Comparison of ENCODE assay signal across 8 cellular contexts in the genomic region with DNA sequence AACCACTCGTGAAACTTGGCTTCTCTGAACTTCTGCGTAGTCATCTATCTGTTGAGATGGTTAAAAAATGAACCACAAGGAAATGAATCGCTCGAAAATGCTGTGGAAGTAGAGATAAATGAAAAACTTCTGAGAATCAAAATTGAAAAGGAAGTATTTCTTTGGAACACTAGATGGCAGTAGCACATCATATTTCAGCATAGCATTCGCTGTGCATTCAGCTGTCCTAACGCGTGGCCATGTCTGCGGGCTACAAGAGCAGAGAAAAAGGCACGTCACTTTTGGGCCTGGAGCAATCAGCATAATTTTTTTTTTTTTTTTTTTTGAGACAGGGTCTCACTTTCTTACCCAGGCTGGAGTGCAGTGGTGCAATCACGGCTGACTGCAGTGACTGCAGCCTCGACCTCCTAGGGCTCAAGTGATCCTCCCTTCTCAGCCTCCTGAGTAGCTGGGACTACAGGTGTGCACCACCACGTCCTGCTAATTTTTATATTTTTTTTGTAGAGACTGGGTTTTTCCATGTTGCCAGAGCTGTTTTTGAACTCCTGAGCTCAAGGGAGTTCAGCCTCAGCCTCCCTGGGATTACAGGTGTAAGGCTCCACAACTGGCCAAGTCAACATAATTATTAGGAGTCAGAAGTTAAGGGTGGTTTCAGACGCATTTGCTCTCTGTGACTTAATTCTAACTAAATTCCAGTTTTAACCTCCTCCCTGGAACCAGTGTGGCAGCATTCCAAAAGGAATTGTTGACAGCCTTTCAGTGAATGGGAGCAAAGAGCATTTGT. TPM values are rescaled to one million over a fixed set of nuclear protein-coding genes. Genes with fewer than 3 reads are reported as not detected.
DNase-seq lines count a peak whose midpoint lies in the region; ATAC-seq, FAIRE-seq and TF ChIP-seq lines count a peak whose summit lies in the region.

No MANE protein-coding gene starts in this region.

- H3K4me1 ChIP-seq in OCI-LY7 (ENCODE audit: insufficient read depth, low read length, poor library complexity, severe bottlenecking) (peaks cover 12% of the 10 kb centered on the region), gastroesophageal sphincter (no peaks in the 10 kb centered on the region), pancreas (no peaks in the 10 kb centered on the region)

- H3K4me2 ChIP-seq in OCI-LY7 (ENCODE audit: low read length), result peak overlapping the region; percentile 38

- TF ChIP-seq EP300 in gastroesophageal sphincter (IDR thresholded peaks at IDR 0.05), result no peak

- peaks cover 12% of the 10 kb centered on the region for H3K27me3 ChIP-seq in gastroesophageal sphincter
- H3K27me3 ChIP-seq in pancreas, result no peaks in the 10 kb centered on the region

- H2AFZ ChIP-seq in OCI-LY7 (ENCODE audit: low read length), result peak overlapping the region; percentile 33; the same call in 1 of the 2 replicates

- H3K9me2 ChIP-seq in OCI-LY7 (ENCODE audit: insufficient read depth, low read length), result no peaks in the 10 kb centered on the region

- 2 to 23% methylated on average over 10 to 13 of the region's 13 CpGs for WGBS in gastroesophageal sphincter (ENCODE audit: low coverage in 1 of 2), 2 donors
- WGBS in pancreas, 2 donors, result 15 to 20% methylated on average over 13 of the region's 13 CpGs

- H3K36me3 ChIP-seq in OCI-LY7 (ENCODE audit: insufficient read depth, low read length) (no peaks in the 10 kb centered on the region), gastroesophageal sphincter (no peaks in the 10 kb centered on the region), pancreas (no peaks in the 10 kb centered on the region)

- POLR2A ChIA-PET in OCI-LY7 (lab: Charles Lee), result interaction anchor here (0.5 to 1.8 kb wide), 10 partner anchors 9 to 390 kb away, joined by 3 to 5 read pairs (median 3); no protein-coding TSS in a partner anchor

- in situ Hi-C loops in Caki2 (cut with HindIII; ENCODE audit: low pct_unique_long_range_greater_than_20kb, low sequenced_read_pairs), result no loop called here
- in situ Hi-C loops in KBM-7 (cut with MboI; ENCODE audit: low pct_unique_long_range_greater_than_20kb, low sequenced_read_pairs), result loop anchor here (25.0 kb wide), 1 partner anchor 396 kb away; no protein-coding TSS in a partner anchor

- H3K4me3 ChIP-seq in OCI-LY7 (ENCODE audit: low read depth, low read length, poor library complexity, severe bottlenecking) (no peak overlapping the region), gastroesophageal sphincter (no peak overlapping the region), pancreas (no peak overlapping the region)

- ATAC-seq in gastroesophageal sphincter (peak; percentile 69), pancreas (peak; percentile 84 to 99 (median 97)), GM21717 (IDR thresholded peaks at IDR 0.05; ENCODE audit: unreplicated experiment) (no peak)

- no peak for TF ChIP-seq POLR2A in gastroesophageal sphincter (IDR thresholded peaks at IDR 0.05)

- peak; percentile 90 for FAIRE-seq in pancreas (lab: Jason Lieb, UNC)

- H4K20me1 ChIP-seq in OCI-LY7 (ENCODE audit: insufficient read depth, low read length), result no peaks in the 10 kb centered on the region

- TF ChIP-seq CTCF in GM20000 (IDR thresholded peaks at IDR 0.05; ENCODE audit: extremely low read depth, missing control alignments) (peak; percentile 22), OCI-LY7 (conservative IDR thresholded peaks at IDR 0.05; ENCODE audit: low read length) (peak; percentile 88), gastroesophageal sphincter (IDR thresholded peaks at IDR 0.05) (peak; percentile 66 to 80 (median 74)), pancreas (IDR thresholded peaks at IDR 0.05) (peak; percentile 42 to 67 (median 50))

- no peaks in the 10 kb centered on the region for H3K9me3 ChIP-seq in OCI-LY7 (ENCODE audit: low read length)
- H3K9me3 ChIP-seq in gastroesophageal sphincter, result no peaks in the 10 kb centered on the region
- no peaks in the 10 kb centered on the region for H3K9me3 ChIP-seq in pancreas

- H3K79me2 ChIP-seq in OCI-LY7 (ENCODE audit: insufficient read depth, low read depth, low read length), result no peaks in the 10 kb centered on the region

- no TSS peak for BruUV-seq in OCI-LY7 (replicated peaks; lab: Mats Ljungman, UMichigan)

- H3K27ac ChIP-seq in OCI-LY7 (ENCODE audit: low read depth, low read length, poor library complexity, severe bottlenecking) (no peak overlapping the region), gastroesophageal sphincter (no peak overlapping the region), pancreas (no peak overlapping the region)

- intact Hi-C loops in OCI-LY7 (cut with micrococcal nuclease; ENCODE audit: unreplicated experiment), result loop anchor here (1.0 to 5.0 kb wide), 6 partner anchors 171 to 651 kb away; partner anchors contain the start of gene HEBP2
- intact Hi-C loops in pancreas (cut with DNase I), result loop anchor here in 2 of 3 donors (5.0 to 10.0 kb wide), 3 partner anchors 159 to 309 kb away; no protein-coding TSS in a partner anchor

- CTCF ChIA-PET in OCI-LY7 (lab: Charles Lee; ENCODE audit: unreplicated experiment), result interaction anchor here (0.6 to 1.9 kb wide), 4 partner anchors 171 to 786 kb away, joined by 3 to 6 read pairs (median 4); partner anchors contain the start of gene HEBP2

- DNase-seq in Caki2 (ENCODE audit: low read depth), result peak; percentile 62
- DNase-seq in GM20000 (ENCODE audit: low spot score), result peak; percentile 68
- peak; percentile 79 for DNase-seq in KBM-7
- peak; percentile 72 for DNase-seq in OCI-LY7 (ENCODE audit: low spot score)
- DNase-seq in activated effector memory CD4-positive, alpha-beta T cell treated with anti-CD3 and anti-CD28 coated beads, Interleukin-2, amount 50 U/mL, for 16 hours, result peak; percentile 76
- DNase-seq in pancreas, result peak in 5 of 6 donors; percentile 39 to 70 (median 50)

RNA-seq across cellular contexts. Expression of gene PERP, which starts 8.8 kb away (rescaled TPM):
- 229 and 255 TPM in 2 replicates for total RNA-seq in Caki2 (2014; rRNA removed; shearing (Covaris generic); ENCODE audit: low replicate concordance)
- not detected in 2 replicates for total RNA-seq in OCI-LY7 (2014; rRNA removed; shearing (Covaris generic))
- total RNA-seq in OCI-LY7 (2022) (not detected in 2 replicates), gastroesophageal sphincter (100 to 1,000 TPM in 1 of 4 donors, 10 to 100 TPM in 3; 20.7 to 155 (median 60.6) TPM), pancreas (10 to 100 TPM; 13.7 to 46.6 (median 17.7) TPM)
- polyA plus RNA-seq in pancreas, result 10 to 100 TPM; 22.8 to 31.2 TPM

RNA-seq across cellular contexts. Expression of gene ARFGEF3, which starts 45.7 kb away (rescaled TPM):
- total RNA-seq in Caki2 (2014; rRNA removed; shearing (Covaris generic); ENCODE audit: low replicate concordance), result 4.5 and 5.5 TPM in 2 replicates
- not detected in 2 replicates for total RNA-seq in OCI-LY7 (2014; rRNA removed; shearing (Covaris generic))
- not detected in 2 replicates for total RNA-seq in OCI-LY7 (2022)
- 1 to 10 TPM in 3 of 4 donors, under 1 TPM in 1; 0.47 to 4.2 (median 1.8) TPM for total RNA-seq in gastroesophageal sphincter
- total RNA-seq in pancreas, result 10 to 100 TPM; 13.7 to 19.0 (median 16.4) TPM
- polyA plus RNA-seq in pancreas, result 1 to 10 TPM; 4.8 to 9.7 TPM

Comparison
In these comparisons a context has a peak if more than half of its experiments do, and no peak if none do; other contexts are left out.
1. CTCF ChIP-seq: peak in every context shown above with its lines; median percentile 88 in OCI-LY7; 74 in gastroesophageal sphincter; 50 in pancreas; 22 in GM20000.
2. RNA of gene PERP, which starts 8.8 kb away (total RNA-seq): 229 to 255 TPM in Caki2, 20.7 to 155 TPM in gastroesophageal sphincter and 13.7 to 46.6 TPM in pancreas; not detected in OCI-LY7; every median in the first group is over 10 times any median in the second.
3. Peak in every context shown above with its lines, with median percentiles within 50 percentile points of each other: DNase-seq.